ENCODE assay signal across 9 cellular contexts in genomic region chr11:55819330-55819729, GRCh38. TPM values are rescaled to one million over a fixed set of nuclear protein-coding genes. Genes with fewer than 3 reads are reported as not detected.
"Had no signal": no experiment of that assay in that cellular context is flagged by ENCODE, and none has a peak within 500 bp of the region (broad histone marks: within the 10 kb centered on the region; RNA-seq: fewer than 3 reads in every experiment).

TSS of gene OR5D18 (plus strand) at chr11:55819630. CDS start at chr11:55819630, 0 bp downstream.

- DNase-seq: IMR-90, KBM-7 had no signal

- H3K4me1 Mint-ChIP-seq: IgD-negative memory B cell had no signal

- H3K36me3 Mint-ChIP-seq: IgD-negative memory B cell had no signal

- ATAC-seq: HepG2, K562 had no signal

- H3K4me3 Mint-ChIP-seq: IgD-negative memory B cell had no signal

- FAIRE-seq: HepG2, HTR-8/SVneo, K562 had no signal

- H3K27ac ChIP-seq: HL-60 had no signal

- H3K4me3 ChIP-seq: K562 had no signal

- H3K27me3 Mint-ChIP-seq: IgD-negative memory B cell had no signal

- H3K27ac Mint-ChIP-seq: IgD-negative memory B cell had no signal

RNA-seq across cellular contexts. Expression of gene OR5D18, which starts in this region (rescaled TPM):
- total RNA-seq: HepG2, HT-29, HT1080, IMR-90, K562 had no signal
- polyA plus RNA-seq: HepG2, IgD-negative memory B cell, IMR-90, K562 had no signal
